ENCODE assay signal across 1 cellular context in the genomic region with DNA sequence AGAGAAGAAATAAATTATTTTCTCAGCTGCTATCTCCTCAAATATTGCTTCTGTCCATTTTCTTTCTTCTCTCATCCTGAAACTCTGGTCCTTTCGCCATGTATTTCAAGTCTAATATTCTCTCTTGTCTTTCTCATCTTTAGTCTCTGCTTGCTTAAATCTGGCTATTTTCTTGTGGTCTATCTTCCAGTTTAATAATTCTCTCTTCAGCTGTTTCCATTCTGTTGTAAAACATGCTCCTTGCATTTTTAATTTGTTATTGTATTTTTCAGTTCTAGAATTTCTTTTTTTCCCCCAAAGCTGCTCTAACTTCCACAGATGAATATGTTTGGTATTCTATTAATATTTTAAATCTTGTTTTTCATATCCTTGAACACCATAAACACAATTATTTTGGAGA.
TF ChIP-seq lines count a peak whose summit lies in the region.

No MANE protein-coding gene starts in this region.

TF ChIP-seq in SK-N-SH, 30 proteins besides CTCF, POLR2A, EP300 and RAD21 (continued from another document):
- TF ChIP-seq, protein P1, sequence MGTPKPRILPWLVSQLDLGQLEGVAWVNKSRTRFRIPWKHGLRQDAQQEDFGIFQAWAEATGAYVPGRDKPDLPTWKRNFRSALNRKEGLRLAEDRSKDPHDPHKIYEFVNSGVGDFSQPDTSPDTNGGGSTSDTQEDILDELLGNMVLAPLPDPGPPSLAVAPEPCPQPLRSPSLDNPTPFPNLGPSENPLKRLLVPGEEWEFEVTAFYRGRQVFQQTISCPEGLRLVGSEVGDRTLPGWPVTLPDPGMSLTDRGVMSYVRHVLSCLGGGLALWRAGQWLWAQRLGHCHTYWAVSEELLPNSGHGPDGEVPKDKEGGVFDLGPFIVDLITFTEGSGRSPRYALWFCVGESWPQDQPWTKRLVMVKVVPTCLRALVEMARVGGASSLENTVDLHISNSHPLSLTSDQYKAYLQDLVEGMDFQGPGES (IDR thresholded peaks at IDR 0.05; ENCODE audit: low read depth, low read length) = no peak
- TF ChIP-seq FOSL2 (IDR thresholded peaks at IDR 0.05; ENCODE audit: borderline replicate concordance, low read depth) = no peak
- no peak for TF ChIP-seq NRF1 (IDR thresholded peaks at IDR 0.05; ENCODE audit: low read depth, low read length)
- no peak for TF ChIP-seq EZH2phosphoT487 (IDR thresholded peaks at IDR 0.05; ENCODE audit: borderline replicate concordance, low read depth)
- TF ChIP-seq RFX5 (IDR thresholded peaks at IDR 0.05; ENCODE audit: low read length) = no peak
- no peak for TF ChIP-seq JUND (IDR thresholded peaks at IDR 0.05)
- no peak for TF ChIP-seq POLR2AphosphoS5 (IDR thresholded peaks at IDR 0.05; ENCODE audit: low read depth, low read length)
- no peak for TF ChIP-seq YY1 (IDR thresholded peaks at IDR 0.05; ENCODE audit: low read depth)
